In the genomic region with DNA sequence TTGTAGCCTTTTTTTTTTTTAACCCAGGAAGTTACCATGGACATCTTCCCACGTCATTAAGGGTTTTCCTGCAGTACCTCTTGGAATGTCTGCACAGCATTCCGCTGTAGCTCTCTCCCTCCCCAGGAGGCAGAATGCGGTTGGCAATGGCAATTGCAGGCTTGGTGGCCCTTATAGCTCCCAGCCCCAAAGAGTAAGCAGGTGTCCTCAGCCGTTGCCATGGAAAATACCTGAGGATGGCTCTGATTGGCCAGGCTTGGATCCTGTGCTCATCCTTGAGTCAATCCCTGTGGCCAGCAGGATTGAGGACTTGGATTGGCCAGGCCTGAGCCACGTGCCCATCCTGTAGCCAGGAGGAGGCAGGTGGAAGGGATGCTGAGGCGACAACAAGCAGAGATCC, we compare ENCODE assay signal across 18 cellular contexts. TPM values are rescaled to one million over a fixed set of nuclear protein-coding genes. Genes with fewer than 3 reads are reported as not detected.
DNase-seq lines count a peak whose midpoint lies in the region; ATAC-seq, FAIRE-seq and TF ChIP-seq lines count a peak whose summit lies in the region.
"Had no signal": no experiment of that assay in that cellular context is flagged by ENCODE, and none has a peak within 500 bp of the region (broad histone marks: within the 10 kb centered on the region; RNA-seq: fewer than 3 reads in every experiment).

No MANE protein-coding gene starts in this region.

- no peaks in the 10 kb centered on the region for H3K36me3 ChIP-seq in MG63
- H3K36me3 ChIP-seq: adrenal gland, pancreas, stomach had no signal

- ATAC-seq in activated CD8-positive, alpha-beta memory T cell treated with anti-CD3 and anti-CD28 coated beads, Interleukin-2, amount 10 ng/mL, durations not matched to agents 7 days and 5 days, result no peak
- ATAC-seq: CD8-positive, alpha-beta T cell had no signal

- no peaks in the 10 kb centered on the region for H3K9me3 ChIP-seq in MG63
- H3K9me3 ChIP-seq: adrenal gland, pancreas, stomach had no signal

- H3K4me1 Mint-ChIP-seq in activated CD8-positive, alpha-beta memory T cell treated with anti-CD3 and anti-CD28 coated beads, Interleukin-2, amount 10 ng/mL, durations not matched to agents 7 days and 5 days, result no peaks in the 10 kb centered on the region
- H3K4me1 Mint-ChIP-seq: memory B cell had no signal

- no peak for TF ChIP-seq EP300 in Ishikawa (IDR thresholded peaks at IDR 0.05; ENCODE audit: borderline replicate concordance)

- H3K27ac Mint-ChIP-seq in activated CD8-positive, alpha-beta memory T cell treated with anti-CD3 and anti-CD28 coated beads, Interleukin-2, amount 10 ng/mL, durations not matched to agents 7 days and 5 days, result no peak overlapping the region
- H3K27ac Mint-ChIP-seq: CD8-positive, alpha-beta T cell; memory B cell; T-helper 1 cell treated with Interleukin-12 subunit alpha and Interleukin-12 subunit beta and Interleukin-4 antibody, amounts not matched to agents 30 μg/mL and 1 μg/mL, for 36 hours had no signal

- DNase-seq in EL (peak; percentile 59), cerebellar cortex (ENCODE audit: low spot score) (peak; percentile 67), midbrain (lab: John Stamatoyannopoulos, UW) (peak; percentile 25), MG63 (no peak), D721Med (ENCODE audit: insufficient read length, low spot score) (no peak)
- no peak for DNase-seq in activated CD8-positive, alpha-beta memory T cell treated with anti-CD3 and anti-CD28 coated beads, Interleukin-2, amount 10 ng/mL, durations not matched to agents 7 days and 5 days
- DNase-seq: activated T-cell treated with anti-CD3 and anti-CD28 coated beads, Interleukin-2, amount 50 U/mL, for 48 hours; adrenal gland; CD8-positive, alpha-beta T cell; HCEC 1CT; NCI-H345; pancreas; small intestine; stomach had no signal

- no peaks in the 10 kb centered on the region for H3K9me3 Mint-ChIP-seq in activated CD8-positive, alpha-beta memory T cell treated with anti-CD3 and anti-CD28 coated beads, Interleukin-2, amount 10 ng/mL, durations not matched to agents 7 days and 5 days (ENCODE audit: low read depth)
- H3K9me3 Mint-ChIP-seq: CD8-positive, alpha-beta T cell; memory B cell; T-helper 1 cell treated with Interleukin-12 subunit alpha and Interleukin-12 subunit beta and Interleukin-4 antibody, amounts not matched to agents 30 μg/mL and 1 μg/mL, for 36 hours had no signal

- H3K36me3 Mint-ChIP-seq in activated CD8-positive, alpha-beta memory T cell treated with anti-CD3 and anti-CD28 coated beads, Interleukin-2, amount 10 ng/mL, durations not matched to agents 7 days and 5 days, result no peaks in the 10 kb centered on the region
- H3K36me3 Mint-ChIP-seq: CD8-positive, alpha-beta T cell; memory B cell had no signal

- no peak for FAIRE-seq in D721Med (lab: Jason Lieb, UNC)
- FAIRE-seq: pancreas, RCC 7860, small intestine had no signal

- H3K4me3 Mint-ChIP-seq in activated CD8-positive, alpha-beta memory T cell treated with anti-CD3 and anti-CD28 coated beads, Interleukin-2, amount 10 ng/mL, durations not matched to agents 7 days and 5 days, result no peak overlapping the region
- H3K4me3 Mint-ChIP-seq: CD8-positive, alpha-beta T cell; memory B cell; T-helper 1 cell treated with Interleukin-12 subunit alpha and Interleukin-12 subunit beta and Interleukin-4 antibody, amounts not matched to agents 30 μg/mL and 1 μg/mL, for 36 hours had no signal

- H3K27me3 Mint-ChIP-seq in activated CD8-positive, alpha-beta memory T cell treated with anti-CD3 and anti-CD28 coated beads, Interleukin-2, amount 10 ng/mL, durations not matched to agents 7 days and 5 days, result peaks cover 13% of the 10 kb centered on the region

- no peak for TF ChIP-seq CTCF in D721Med (IDR thresholded peaks at IDR 0.05; ENCODE audit: insufficient read depth, missing control alignments)

- CTCF ChIA-PET in activated CD8-positive, alpha-beta memory T cell treated with anti-CD3 and anti-CD28 coated beads, Interleukin-2, amount 10 ng/mL, durations not matched to agents 7 days and 5 days (lab: Charles Lee), result interaction anchor here (1.2 kb wide), 1 partner anchor 31 kb away, joined by 3 read pairs; no protein-coding TSS in a partner anchor

- H3K4me3 ChIP-seq in MG63, result no peak overlapping the region
- H3K4me3 ChIP-seq: adrenal gland, pancreas, stomach had no signal

- no peak for TF ChIP-seq RAD21 in Ishikawa (IDR thresholded peaks at IDR 0.05; ENCODE audit: low read depth)

- H3K27me3 ChIP-seq in MG63, result no peaks in the 10 kb centered on the region
- H3K27me3 ChIP-seq: adrenal gland, pancreas, stomach had no signal

TF ChIP-seq in Ishikawa, 13 proteins besides CTCF, POLR2A, EP300 and RAD21:
- TF ChIP-seq EGR1 (IDR thresholded peaks at IDR 0.05), result no peak
- TF ChIP-seq YY1 (IDR thresholded peaks at IDR 0.05; ENCODE audit: low read depth), result no peak
- TF ChIP-seq TEAD4 (IDR thresholded peaks at IDR 0.05), result peak; percentile 35; the same call in 1 of the 2 replicates
- TF ChIP-seq TAF1 (IDR thresholded peaks at IDR 0.05; ENCODE audit: low read depth), result no peak
- no peak for TF ChIP-seq ZBTB7A (IDR thresholded peaks at IDR 0.05; ENCODE audit: low read depth)
- TF ChIP-seq, protein P1, sequence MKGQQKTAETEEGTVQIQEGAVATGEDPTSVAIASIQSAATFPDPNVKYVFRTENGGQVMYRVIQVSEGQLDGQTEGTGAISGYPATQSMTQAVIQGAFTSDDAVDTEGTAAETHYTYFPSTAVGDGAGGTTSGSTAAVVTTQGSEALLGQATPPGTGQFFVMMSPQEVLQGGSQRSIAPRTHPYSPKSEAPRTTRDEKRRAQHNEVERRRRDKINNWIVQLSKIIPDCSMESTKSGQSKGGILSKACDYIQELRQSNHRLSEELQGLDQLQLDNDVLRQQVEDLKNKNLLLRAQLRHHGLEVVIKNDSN (IDR thresholded peaks at IDR 0.05), result peak; percentile 88

RNA-seq across cellular contexts. Expression of gene TIMP2, which starts 15.5 kb away (rescaled TPM):
- total RNA-seq in activated CD8-positive, alpha-beta memory T cell treated with anti-CD3 and anti-CD28 coated beads, Interleukin-2, amount 10 ng/mL, durations not matched to agents 7 days and 5 days, result 1 to 10 TPM; 1.7 to 2.9 TPM
- 127 and 145 TPM in 2 replicates for total RNA-seq in MG63 (2014; rRNA removed; shearing (Covaris generic); ENCODE audit: low replicate concordance)

RNA-seq across cellular contexts. Expression of gene CEP295NL, which starts 37.7 kb away (rescaled TPM):
- total RNA-seq in activated CD8-positive, alpha-beta memory T cell treated with anti-CD3 and anti-CD28 coated beads, Interleukin-2, amount 10 ng/mL, durations not matched to agents 7 days and 5 days, result under 1 TPM in 1 of 2 experiments, not detected in 1; 0.29 TPM
- total RNA-seq in MG63 (2014; rRNA removed; shearing (Covaris generic); ENCODE audit: low replicate concordance), result 0.67 TPM in 1 of 2 replicates, not detected in the other

RNA-seq across cellular contexts. Expression of gene LGALS3BP, which starts 39.0 kb away (rescaled TPM):
- total RNA-seq in activated CD8-positive, alpha-beta memory T cell treated with anti-CD3 and anti-CD28 coated beads, Interleukin-2, amount 10 ng/mL, durations not matched to agents 7 days and 5 days, result 100 to 1,000 TPM in 1 of 2 experiments, 10 to 100 TPM in 1; 75.7 to 162 TPM
- total RNA-seq in MG63 (2014; rRNA removed; shearing (Covaris generic); ENCODE audit: low replicate concordance), result 204 and 434 TPM in 2 replicates

Comparison
In these comparisons a context has a peak if more than half of its experiments do, and no peak if none do; other contexts are left out.
1. DNase-seq: peak in EL (single experiment), cerebellar cortex (single experiment) and midbrain (single experiment); none in activated CD8-positive, alpha-beta memory T cell treated with anti-CD3 and anti-CD28 coated beads, Interleukin-2, amount 10 ng/mL, durations not matched to agents 7 days and 5 days (single experiment), MG63 (single experiment) and D721Med (single experiment).
2. RNA of gene TIMP2, which starts 15.5 kb away (total RNA-seq): 127 to 145 TPM in MG63; 1.7 to 2.9 TPM in activated CD8-positive, alpha-beta memory T cell treated with anti-CD3 and anti-CD28 coated beads, Interleukin-2, amount 10 ng/mL, durations not matched to agents 7 days and 5 days; every median in the first group is over 10 times any median in the second.